ENCODE assay signal across 5 cellular contexts in genomic region chrX:559282-559681, GRCh38.
DNase-seq lines count a peak whose midpoint lies in the region; ATAC-seq and TF ChIP-seq lines count a peak whose summit lies in the region.
"Not testable (repeated sequence)": the region's sequence is repeated elsewhere in the genome, so short reads cannot be mapped to it uniquely, and the experiment has no call there.

No MANE protein-coding gene starts in this region.

- H3K27ac ChIP-seq in IMR-90 (ENCODE audit: insufficient read depth, low read length); lung (ENCODE audit: low read depth in 1 of 2, low read length in 1 of 2): not testable (repeated sequence)

- dilution Hi-C loops in IMR-90 (cut with HindIII; ENCODE audit: low sequenced_read_pairs, unreplicated experiment), result not testable (repeated sequence)

- H3K4me1 Mint-ChIP-seq in WTC11; osteocyte (ENCODE audit: unreplicated experiment): not testable (repeated sequence)

- H2BK15ac ChIP-seq in IMR-90 (ENCODE audit: low read depth, low read length), result not testable (repeated sequence)

- not testable (repeated sequence) for DNase-seq in IMR-90; WTC11 (ENCODE audit: low spot score)
- DNase-seq in lung (ENCODE audit: low spot score) (peak; percentile 15), mucosa of gallbladder (ENCODE audit: low spot score) (peak; percentile 1), osteocyte (ENCODE audit: extremely low spot score, unreplicated experiment) (peak; percentile 32)

- not testable (repeated sequence) for H4K20me1 ChIP-seq in IMR-90 (ENCODE audit: insufficient read depth, low read length)

- not testable (repeated sequence) for H3K14ac ChIP-seq in IMR-90 (replicated peaks; ENCODE audit: low read depth, low read length)

- H3K4me3 ChIP-seq in IMR-90 (ENCODE audit: insufficient read depth, low read depth, low read length); lung: not testable (repeated sequence)

- H2BK20ac ChIP-seq in IMR-90 (ENCODE audit: low read depth, low read length), result not testable (repeated sequence)

- not testable (repeated sequence) for BruUV-seq in IMR-90 (replicated peaks; lab: Mats Ljungman, UMichigan)

- not testable (repeated sequence) for H2BK120ac ChIP-seq in IMR-90 (ENCODE audit: low read depth, low read length)

- not testable (repeated sequence) for H3K36me3 ChIP-seq in IMR-90 (ENCODE audit: control insufficient read depth, insufficient read depth, low read length); lung (ENCODE audit: control insufficient read depth in 2 of 2, insufficient read depth in 2 of 2, low read length in 2 of 2)

- not testable (repeated sequence) for H3K9me1 ChIP-seq in IMR-90 (ENCODE audit: insufficient read depth, low read length)

- not testable (repeated sequence) for H3K36me3 Mint-ChIP-seq in WTC11; osteocyte (ENCODE audit: unreplicated experiment)

- H3K23ac ChIP-seq in IMR-90 (ENCODE audit: low read depth, low read length), result not testable (repeated sequence)

- H4K91ac ChIP-seq in IMR-90 (ENCODE audit: insufficient read depth, low read depth, low read length), result not testable (repeated sequence)

- H3K4me1 ChIP-seq in IMR-90 (ENCODE audit: control insufficient read depth, insufficient read depth, low read length); lung (ENCODE audit: control insufficient read depth in 2 of 2, insufficient read depth in 2 of 2, low read length in 2 of 2): not testable (repeated sequence)

- H2AFZ ChIP-seq in IMR-90 (replicated peaks; ENCODE audit: low read length, poor library complexity), result not testable (repeated sequence)

- not testable (repeated sequence) for H2AK9ac ChIP-seq in IMR-90 (replicated peaks; ENCODE audit: low read depth, low read length, poor library complexity)

- peaks cover 20% of the 10 kb centered on the region for H3K9me3 ChIP-seq in IMR-90 (ENCODE audit: control insufficient read depth, insufficient read depth, low read length)
- not testable (repeated sequence) for H3K9me3 ChIP-seq in lung (ENCODE audit: control insufficient read depth in 2 of 2, insufficient read depth in 1 of 2, low read length in 1 of 2)

- not testable (repeated sequence) for H3K9me3 Mint-ChIP-seq in WTC11
- peaks cover 17% of the 10 kb centered on the region for H3K9me3 Mint-ChIP-seq in osteocyte (ENCODE audit: unreplicated experiment)

- WGBS in IMR-90 (ENCODE audit: extremely low coverage in 2 of 2, insufficient read length in 1 of 2), 2 experiments, result no CpG with 5 or more reads among the region's 10 CpGs
- WGBS in lung, 2 donors, result 93 to 94% methylated on average over 10 of the region's 10 CpGs

- CTCF ChIA-PET in IMR-90 (lab: Yijun Ruan, JAX); WTC11 (lab: Charles Lee): not testable (repeated sequence)

- H3K4ac ChIP-seq in IMR-90 (ENCODE audit: low read depth, low read length), result not testable (repeated sequence)

- in situ Hi-C loops in IMR-90 (cut with MboI; ENCODE audit: low sequenced_read_pairs), result not testable (repeated sequence)

- H3K27me3 ChIP-seq in IMR-90 (ENCODE audit: control insufficient read depth, insufficient read depth, low read length); lung (ENCODE audit: control insufficient read depth, insufficient read depth): not testable (repeated sequence)

- not testable (repeated sequence) for TF ChIP-seq CTCF in IMR-90 (conservative IDR thresholded peaks at IDR 0.05; ENCODE audit: low read depth, low read length); WTC11 (IDR thresholded peaks at IDR 0.05); lung (IDR thresholded peaks at IDR 0.05; ENCODE audit: control extremely low read depth, extremely low read depth); osteocyte (IDR thresholded peaks at IDR 0.05)

- H2BK5ac ChIP-seq in IMR-90 (ENCODE audit: low read depth, low read length, poor library complexity, severe bottlenecking), result peak overlapping the region; percentile 36

- intact Hi-C loops in IMR-90 (cut with micrococcal nuclease), result not testable (repeated sequence)

- H3K27ac Mint-ChIP-seq in WTC11; osteocyte (ENCODE audit: unreplicated experiment): not testable (repeated sequence)

- TF ChIP-seq POLR2A in IMR-90 (IDR thresholded peaks at IDR 0.05; ENCODE audit: low read depth, low read length), result not testable (repeated sequence)

- not testable (repeated sequence) for H3K4me3 Mint-ChIP-seq in WTC11; osteocyte (ENCODE audit: unreplicated experiment)

- H2AK5ac ChIP-seq in IMR-90 (ENCODE audit: low read depth, low read length), result not testable (repeated sequence)

- H3K4me2 ChIP-seq in IMR-90 (ENCODE audit: low read depth, low read length), result not testable (repeated sequence)

- H4K5ac ChIP-seq in IMR-90 (ENCODE audit: low read depth, low read length), result not testable (repeated sequence)

- H4K8ac ChIP-seq in IMR-90 (ENCODE audit: low read depth in 2 of 2, low read length in 2 of 2), result not testable (repeated sequence)

- POLR2A ChIA-PET in IMR-90 (lab: Charles Lee; ENCODE audit: unreplicated experiment); WTC11 (lab: Charles Lee): not testable (repeated sequence)

- ATAC-seq in IMR-90 (ENCODE audit: low read depth); WTC11; lung (ENCODE audit: insufficient read depth, low FRiP score): not testable (repeated sequence)

- TF ChIP-seq RAD21 in IMR-90 (IDR thresholded peaks at IDR 0.05; ENCODE audit: low read length), result not testable (repeated sequence)

- H3K79me1 ChIP-seq in IMR-90 (ENCODE audit: low read depth in 1 of 2, low read length in 2 of 2), result not testable (repeated sequence)

- H3K56ac ChIP-seq in IMR-90 (ENCODE audit: extremely low read depth, insufficient read depth, low read length), result not testable (repeated sequence)

- H3K9ac ChIP-seq in IMR-90 (ENCODE audit: low read depth, low read length), result not testable (repeated sequence)

- H3K27me3 Mint-ChIP-seq in WTC11 (ENCODE audit: low read depth); osteocyte (ENCODE audit: unreplicated experiment): not testable (repeated sequence)

- H3K18ac ChIP-seq in IMR-90 (ENCODE audit: low read depth, low read length), result not testable (repeated sequence)

TF ChIP-seq in WTC11, 78 proteins besides CTCF, POLR2A, EP300 and RAD21:
- TF ChIP-seq HMGA2 (CRISPR knock-in tag; IDR thresholded peaks at IDR 0.05), result peak; percentile 100
